9 cellular contexts compared by ENCODE assay signal in genomic region chr11:64787526-64788320, GRCh38. TPM values are rescaled to one million over a fixed set of nuclear protein-coding genes. Genes with fewer than 3 reads are reported as not detected.
DNase-seq lines count a peak whose midpoint lies in the region; ATAC-seq and TF ChIP-seq lines count a peak whose summit lies in the region.
"Had no signal": no experiment of that assay in that cellular context is flagged by ENCODE, and none has a peak within 500 bp of the region (broad histone marks: within the 10 kb centered on the region; RNA-seq: fewer than 3 reads in every experiment).

No MANE protein-coding gene starts in this region.

- H3K36me3 ChIP-seq in MG63 (no peaks in the 10 kb centered on the region), uterus (no peaks in the 10 kb centered on the region)
- peaks cover 0 to 37% (median 0%) of the 10 kb centered on the region in 3 experiments for H3K36me3 ChIP-seq in naive thymus-derived CD4-positive, alpha-beta T cell (ENCODE audit: control insufficient read depth in 2 of 3, insufficient read depth in 3 of 3, low read length in 3 of 3)

- H3K4me3 ChIP-seq in MG63 (no peak overlapping the region), uterus (no peak overlapping the region)
- H3K4me3 ChIP-seq in naive thymus-derived CD4-positive, alpha-beta T cell (ENCODE audit: low read length) = no peak overlapping the region
- H3K4me3 ChIP-seq: skin epidermis had no signal

- H3K9me3 ChIP-seq in MG63 (no peaks in the 10 kb centered on the region), uterus (no peaks in the 10 kb centered on the region)
- H3K9me3 ChIP-seq in naive thymus-derived CD4-positive, alpha-beta T cell (ENCODE audit: control insufficient read depth in 2 of 3, low read length in 3 of 3) = no peaks in the 10 kb centered on the region

- peak overlapping the region; percentile 35 for H3K27ac Mint-ChIP-seq in activated CD4-positive, alpha-beta memory T cell treated with anti-CD3 and anti-CD28 coated beads, Interleukin-2, amount 10 ng/mL, durations not matched to agents 7 days and 5 days
- H3K27ac Mint-ChIP-seq in naive thymus-derived CD4-positive, alpha-beta T cell = peak overlapping the region; percentile 18 to 90 (median 74)

- TF ChIP-seq CTCF in uterus (IDR thresholded peaks at IDR 0.05) = peak in 3 of 4 experiments; percentile 41 to 51 (median 50)

- CTCF ChIA-PET in activated CD4-positive, alpha-beta memory T cell treated with anti-CD3 and anti-CD28 coated beads, Interleukin-2, amount 10 ng/mL, durations not matched to agents 7 days and 5 days (lab: Charles Lee) = interaction anchor here (0.8 to 2.8 kb wide), 3 partner anchors 9 to 43 kb away, joined by 3 to 12 read pairs (median 6); partner anchors contain the start of gene SF1
- CTCF ChIA-PET in naive thymus-derived CD4-positive, alpha-beta T cell (lab: Charles Lee) = interaction anchor here (0.6 to 1.2 kb wide), 6 partner anchors 8 to 59 kb away, joined by 3 to 7 read pairs (median 5); partner anchors contain the start of gene RASGRP2

- DNase-seq in ELR (ENCODE audit: low read depth) (peak; percentile 64), MG63 (peak; percentile 47), erythroblast (lab: John Stamatoyannopoulos, UW) (peak; percentile 75 to 83), uterus (peak in 1 of 2 donors; percentile 42)
- DNase-seq in activated CD4-positive, alpha-beta memory T cell treated with anti-CD3 and anti-CD28 coated beads, Interleukin-2, amount 10 ng/mL, durations not matched to agents 7 days and 5 days = peak; percentile 63
- DNase-seq in naive thymus-derived CD4-positive, alpha-beta T cell = peak in 8 of 9 donors; percentile 28 to 65 (median 54)

- ATAC-seq in naive thymus-derived CD4-positive, alpha-beta T cell = peak; percentile 90
- ATAC-seq in GM18520 (IDR thresholded peaks at IDR 0.05; ENCODE audit: unreplicated experiment) = no peak
- ATAC-seq in HG03159 (IDR thresholded peaks at IDR 0.05; ENCODE audit: unreplicated experiment) = no peak

- POLR2A ChIA-PET in activated CD4-positive, alpha-beta memory T cell treated with anti-CD3 and anti-CD28 coated beads, Interleukin-2, amount 10 ng/mL, durations not matched to agents 7 days and 5 days (lab: Charles Lee) = interaction anchor here (1.0 to 1.1 kb wide), 2 partner anchors 11 to 43 kb away, joined by 3 to 4 read pairs; no protein-coding TSS in a partner anchor
- POLR2A ChIA-PET in naive thymus-derived CD4-positive, alpha-beta T cell (lab: Charles Lee) = interaction anchor here (1.1 to 5.4 kb wide), 5 partner anchors 9 to 66 kb away, joined by 3 to 31 read pairs (median 17); partner anchors contain the start of genes MAP4K2, RASGRP2 and SF1

- no peaks in the 10 kb centered on the region for H3K27me3 ChIP-seq in MG63
- no peaks in the 10 kb centered on the region for H3K27me3 ChIP-seq in naive thymus-derived CD4-positive, alpha-beta T cell (ENCODE audit: control insufficient read depth in 2 of 2, insufficient read depth in 2 of 2, low read length in 2 of 2)
- no peaks in the 10 kb centered on the region for H3K27me3 ChIP-seq in uterus

- peaks cover 0 to 7% of the 10 kb centered on the region in 2 donors for H3K4me1 ChIP-seq in naive thymus-derived CD4-positive, alpha-beta T cell (ENCODE audit: control insufficient read depth in 2 of 2, insufficient read depth in 2 of 2, low read length in 2 of 2)
- no peaks in the 10 kb centered on the region for H3K4me1 ChIP-seq in uterus

- peak overlapping the region; percentile 16 for H3K27ac ChIP-seq in naive thymus-derived CD4-positive, alpha-beta T cell (ENCODE audit: low read depth, low read length)
- H3K27ac ChIP-seq in uterus = no peak overlapping the region

- peaks cover 4% of the 10 kb centered on the region for H3K4me1 Mint-ChIP-seq in activated CD4-positive, alpha-beta memory T cell treated with anti-CD3 and anti-CD28 coated beads, Interleukin-2, amount 10 ng/mL, durations not matched to agents 7 days and 5 days
- H3K4me1 Mint-ChIP-seq in naive thymus-derived CD4-positive, alpha-beta T cell = peaks cover 1 to 11% (median 5%) of the 10 kb centered on the region in 7 donors

- no peak overlapping the region for H3K4me3 Mint-ChIP-seq in activated CD4-positive, alpha-beta memory T cell treated with anti-CD3 and anti-CD28 coated beads, Interleukin-2, amount 10 ng/mL, durations not matched to agents 7 days and 5 days
- no peak overlapping the region for H3K4me3 Mint-ChIP-seq in naive thymus-derived CD4-positive, alpha-beta T cell

- peaks cover 21% of the 10 kb centered on the region for H3K36me3 Mint-ChIP-seq in activated CD4-positive, alpha-beta memory T cell treated with anti-CD3 and anti-CD28 coated beads, Interleukin-2, amount 10 ng/mL, durations not matched to agents 7 days and 5 days (ENCODE audit: low read depth)
- peaks cover 0 to 11% (median 0%) of the 10 kb centered on the region in 5 donors for H3K36me3 Mint-ChIP-seq in naive thymus-derived CD4-positive, alpha-beta T cell

- no peaks in the 10 kb centered on the region for H3K9me3 Mint-ChIP-seq in activated CD4-positive, alpha-beta memory T cell treated with anti-CD3 and anti-CD28 coated beads, Interleukin-2, amount 10 ng/mL, durations not matched to agents 7 days and 5 days
- H3K9me3 Mint-ChIP-seq in naive thymus-derived CD4-positive, alpha-beta T cell = no peaks in the 10 kb centered on the region

- intact Hi-C loops in naive thymus-derived CD4-positive, alpha-beta T cell (cut with micrococcal nuclease) = loop anchor here (1.0 to 2.0 kb wide), 3 partner anchors 8 to 107 kb away; partner anchors contain the start of gene CDC42BPG (in 1 of the 2)
- intact Hi-C loops in uterus (cut with DNase I; ENCODE audit: low total_unique reads) = no loop called here

- TF ChIP-seq POLR2A in erythroblast (IDR thresholded peaks at IDR 0.05; ENCODE audit: low read length) (no peak), uterus (IDR thresholded peaks at IDR 0.05) (no peak)

- H3K27me3 Mint-ChIP-seq in activated CD4-positive, alpha-beta memory T cell treated with anti-CD3 and anti-CD28 coated beads, Interleukin-2, amount 10 ng/mL, durations not matched to agents 7 days and 5 days = no peaks in the 10 kb centered on the region
- H3K27me3 Mint-ChIP-seq in naive thymus-derived CD4-positive, alpha-beta T cell = no peaks in the 10 kb centered on the region

RNA-seq across cellular contexts. Expression of gene SF1, which starts 9.4 kb away (rescaled TPM):
- 70.1 and 72.2 TPM in 2 replicates for total RNA-seq in MG63 (2014; rRNA removed; shearing (Covaris generic); ENCODE audit: low replicate concordance)
- 100 to 1,000 TPM; 385 to 390 TPM for total RNA-seq in activated CD4-positive, alpha-beta memory T cell treated with anti-CD3 and anti-CD28 coated beads, Interleukin-2, amount 10 ng/mL, durations not matched to agents 7 days and 5 days
- total RNA-seq in naive thymus-derived CD4-positive, alpha-beta T cell = 1,000 to 10,000 TPM in 2 of 5 experiments, 100 to 1,000 TPM in 3; 462 to 1,612 (median 904) TPM
- 100 to 1,000 TPM; 101 to 155 TPM for polyA plus RNA-seq in naive thymus-derived CD4-positive, alpha-beta T cell
- total RNA-seq in uterus = 100 to 1,000 TPM in 3 of 4 donors, 10 to 100 TPM in 1; 62.0 to 374 (median 219) TPM

RNA-seq across cellular contexts. Expression of gene MAP4K2, which starts 15.3 kb away (rescaled TPM):
- 6.2 and 14.8 TPM in 2 replicates for total RNA-seq in MG63 (2014; rRNA removed; shearing (Covaris generic); ENCODE audit: low replicate concordance)
- total RNA-seq in activated CD4-positive, alpha-beta memory T cell treated with anti-CD3 and anti-CD28 coated beads, Interleukin-2, amount 10 ng/mL, durations not matched to agents 7 days and 5 days = 10 to 100 TPM; 95.6 to 98.0 TPM
- 100 to 1,000 TPM in 2 of 5 experiments, 10 to 100 TPM in 3; 75.2 to 130 (median 84.3) TPM for total RNA-seq in naive thymus-derived CD4-positive, alpha-beta T cell
- 10 to 100 TPM; 40.7 to 63.0 TPM for polyA plus RNA-seq in naive thymus-derived CD4-positive, alpha-beta T cell
- 10 to 100 TPM; 10.2 to 49.1 (median 24.4) TPM for total RNA-seq in uterus

RNA-seq across cellular contexts. Expression of gene MEN1, which starts 22.6 kb away (rescaled TPM):
- 9.2 and 13.3 TPM in 2 replicates for total RNA-seq in MG63 (2014; rRNA removed; shearing (Covaris generic); ENCODE audit: low replicate concordance)
- total RNA-seq in activated CD4-positive, alpha-beta memory T cell treated with anti-CD3 and anti-CD28 coated beads, Interleukin-2, amount 10 ng/mL, durations not matched to agents 7 days and 5 days = 10 to 100 TPM; 32.5 to 33.4 TPM
- 10 to 100 TPM; 25.7 to 46.4 (median 38.0) TPM for total RNA-seq in naive thymus-derived CD4-positive, alpha-beta T cell
- polyA plus RNA-seq in naive thymus-derived CD4-positive, alpha-beta T cell = 10 to 100 TPM; 33.8 to 54.9 TPM
- 10 to 100 TPM in 2 of 4 donors, 1 to 10 TPM in 2; 3.8 to 26.2 (median 14.9) TPM for total RNA-seq in uterus

RNA-seq across cellular contexts. Expression of gene PYGM, which starts 27.9 kb away (rescaled TPM):
- not detected in 2 replicates for total RNA-seq in MG63 (2014; rRNA removed; shearing (Covaris generic); ENCODE audit: low replicate concordance)
- total RNA-seq in activated CD4-positive, alpha-beta memory T cell treated with anti-CD3 and anti-CD28 coated beads, Interleukin-2, amount 10 ng/mL, durations not matched to agents 7 days and 5 days = 1 to 10 TPM; 3.1 to 4.0 TPM
- 10 to 100 TPM in 4 of 5 experiments, 1 to 10 TPM in 1; 8.0 to 16.2 (median 13.9) TPM for total RNA-seq in naive thymus-derived CD4-positive, alpha-beta T cell
- polyA plus RNA-seq in naive thymus-derived CD4-positive, alpha-beta T cell = under 1 TPM; 0.26 to 0.64 TPM
- 10 to 100 TPM in 2 of 4 donors, 1 to 10 TPM in 2; 2.9 to 42.8 (median 11.4) TPM for total RNA-seq in uterus

RNA-seq across cellular contexts. Expression of gene RASGRP2, which starts 43.8 kb away (rescaled TPM):
- not detected in 2 replicates for total RNA-seq in MG63 (2014; rRNA removed; shearing (Covaris generic); ENCODE audit: low replicate concordance)
- 100 to 1,000 TPM; 179 to 183 TPM for total RNA-seq in activated CD4-positive, alpha-beta memory T cell treated with anti-CD3 and anti-CD28 coated beads, Interleukin-2, amount 10 ng/mL, durations not matched to agents 7 days and 5 days
- 100 to 1,000 TPM; 211 to 697 (median 654) TPM for total RNA-seq in naive thymus-derived CD4-positive, alpha-beta T cell
- 100 to 1,000 TPM; 197 to 312 TPM for polyA plus RNA-seq in naive thymus-derived CD4-positive, alpha-beta T cell
- total RNA-seq in uterus = 10 to 100 TPM in 3 of 4 donors, 1 to 10 TPM in 1; 3.2 to 72.8 (median 23.3) TPM
